ENCODE assay signal across 26 cellular contexts in genomic region chr6:113149511-113149910, GRCh38.
A peak's percentile ranks its signal among the peaks of the same experiment; 100 is the strongest.
DNase-seq lines count a peak whose midpoint lies in the region; ATAC-seq and TF ChIP-seq lines count a peak whose summit lies in the region.
"Had no signal": no experiment of that assay in that cellular context is flagged by ENCODE, and none has a peak within 500 bp of the region (broad histone marks: within the 10 kb centered on the region; RNA-seq: fewer than 3 reads in every experiment).

No MANE protein-coding gene starts in this region.

- peaks cover 30% of the 10 kb centered on the region for H3K4me1 ChIP-seq in osteoblast (ENCODE audit: insufficient read depth, low read length)
- H3K4me1 ChIP-seq: BLaER1 had no signal

- no peak for ATAC-seq in GM18858 (IDR thresholded peaks at IDR 0.05; ENCODE audit: unreplicated experiment)
- ATAC-seq: SK-N-SH treated with all-trans-retinoic acid at 6 μM for 48 hours had no signal

- no peak overlapping the region for H3K4me2 ChIP-seq in osteoblast (ENCODE audit: insufficient read depth, low read length)
- H3K4me2 ChIP-seq: BLaER1 had no signal

- peaks cover 3% of the 10 kb centered on the region for H3K9me3 ChIP-seq in osteoblast (ENCODE audit: low read depth, low read length)
- H3K9me3 ChIP-seq: BLaER1, SJCRH30 had no signal

- H3K4me3 ChIP-seq in AG09309 (ENCODE audit: control insufficient read depth, low read depth, low read length) (no peak overlapping the region), fibroblast of mammary gland (ENCODE audit: control insufficient read depth, low read depth, low read length) (no peak overlapping the region), osteoblast (ENCODE audit: insufficient read depth, low read length) (no peak overlapping the region)
- H3K4me3 ChIP-seq: BLaER1, SJCRH30 had no signal

- peak overlapping the region; percentile 59 for H3K27ac ChIP-seq in osteoblast (ENCODE audit: low read depth, low read length)
- H3K27ac ChIP-seq: BLaER1, SJCRH30 had no signal

- DNase-seq in AG09309 (ENCODE audit: low read depth), result peak; percentile 82
- peak; percentile 28 for DNase-seq in NCI-H226
- DNase-seq in fibroblast of mammary gland (ENCODE audit: low read depth), result peak; percentile 10
- no peak for DNase-seq in osteoblast (ENCODE audit: insufficient read length, low spot score, missing footprints)
- DNase-seq in islet precursor cell, result no peak
- no peak for DNase-seq in kidney glomerular epithelial cell (lab: John Stamatoyannopoulos, UW)
- DNase-seq in dermis blood vessel endothelial cell, result no peak
- DNase-seq: 8988T; ACHN; CD4-positive, CD25-positive, alpha-beta regulatory T cell; DMS153; DND-41; KG1; MM.1S; NCI-H1048; NCI-H1417; NCI-H1694; NCI-H2081; NCI-H345; NCI-H524; NCI-H774; PC-3; SJCRH30 had no signal

- no peak overlapping the region for H2AFZ ChIP-seq in osteoblast (ENCODE audit: low read length)

- H4K20me1 ChIP-seq in osteoblast (ENCODE audit: insufficient read depth, low read length), result no peaks in the 10 kb centered on the region
- H4K20me1 ChIP-seq: BLaER1 had no signal

- H3K36me3 ChIP-seq in osteoblast (ENCODE audit: insufficient read depth, low read length), result no peaks in the 10 kb centered on the region
- H3K36me3 ChIP-seq: BLaER1, SJCRH30 had no signal

- H3K27me3 ChIP-seq in osteoblast (ENCODE audit: insufficient read depth, low read length), result no peaks in the 10 kb centered on the region
- H3K27me3 ChIP-seq: BLaER1, SJCRH30 had no signal

- no peak for TF ChIP-seq CTCF in AG09309 (IDR thresholded peaks at IDR 0.05; ENCODE audit: control insufficient read depth, insufficient read depth, low read depth, low read length, missing control alignments)
- no peak for TF ChIP-seq CTCF in fibroblast of mammary gland (conservative IDR thresholded peaks at IDR 0.05; ENCODE audit: control insufficient read depth, insufficient read depth, low read depth, low read length)
- TF ChIP-seq CTCF in osteoblast (IDR thresholded peaks at IDR 0.05; ENCODE audit: extremely low read depth, low read depth, low read length), result no peak

- H3K79me2 ChIP-seq in osteoblast (ENCODE audit: insufficient read depth, low read length), result no peaks in the 10 kb centered on the region

Comparison
In these comparisons a context has a peak if more than half of its experiments do, and no peak if none do; other contexts are left out.
1. DNase-seq: peak in AG09309 (single experiment), NCI-H226 (single experiment) and fibroblast of mammary gland (single experiment); none in osteoblast (single experiment), islet precursor cell (single experiment), kidney glomerular epithelial cell (single experiment) and dermis blood vessel endothelial cell (single experiment).